ENCODE assay signal across 8 cellular contexts in genomic region chr12:8078400-8078799, GRCh38. TPM values are rescaled to one million over a fixed set of nuclear protein-coding genes. Genes with fewer than 3 reads are reported as not detected.
A peak's percentile ranks its signal among the peaks of the same experiment; 100 is the strongest.
DNase-seq lines count a peak whose midpoint lies in the region; ATAC-seq, FAIRE-seq and TF ChIP-seq lines count a peak whose summit lies in the region.

No MANE protein-coding gene starts in this region.

- H3K4me3 Mint-ChIP-seq in T-helper 17 cell (no peak overlapping the region), brain (peak overlapping the region in 2 of 5 experiments; percentile 7 to 57)

- H3K36me3 Mint-ChIP-seq in T-helper 17 cell (ENCODE audit: low read depth) = peaks cover 4% of the 10 kb centered on the region
- H3K36me3 Mint-ChIP-seq in brain = no peaks in the 10 kb centered on the region

- peak overlapping the region; percentile 100 for H3K27ac Mint-ChIP-seq in T-helper 17 cell
- H3K27ac Mint-ChIP-seq in brain = peak overlapping the region in 2 of 5 experiments; percentile 30 to 60

- ATAC-seq in T-helper 17 cell (peak; percentile 18), HG03469 (IDR thresholded peaks at IDR 0.05; ENCODE audit: unreplicated experiment) (no peak)

- H3K4me1 Mint-ChIP-seq in T-helper 17 cell (peaks cover 29% of the 10 kb centered on the region), brain (peaks cover 39% of the 10 kb centered on the region)

- DNase-seq in D341Med (ENCODE audit: low spot score) = peak; percentile 60
- DNase-seq in LNCaP clone FGC (ENCODE audit: low read depth) = peak; percentile 10
- peak; percentile 24 to 50 (median 45) for DNase-seq in T-helper 17 cell
- DNase-seq in mucosa of gallbladder (ENCODE audit: low spot score) = peak; percentile 21
- peak; percentile 40 for DNase-seq in urothelium cell line (ENCODE audit: low spot score)
- DNase-seq in ureter (ENCODE audit: low spot score) = no peak

- no peaks in the 10 kb centered on the region for H3K9me3 ChIP-seq in T-helper 17 cell (ENCODE audit: control insufficient read depth, low read length, poor library complexity, severe bottlenecking)

- FAIRE-seq in urothelium cell line (lab: Jason Lieb, UNC) = no peak

- no peak overlapping the region for H3K4me3 ChIP-seq in LNCaP clone FGC (ENCODE audit: low read depth, low read length)

- H3K9me3 Mint-ChIP-seq in brain = peaks cover 0 to 2% (median 0%) of the 10 kb centered on the region in 5 experiments

- H3K27me3 Mint-ChIP-seq in T-helper 17 cell = no peaks in the 10 kb centered on the region
- H3K27me3 Mint-ChIP-seq in brain = peaks cover 12% of the 10 kb centered on the region

- TF ChIP-seq CTCF in LNCaP clone FGC (IDR thresholded peaks at IDR 0.05; ENCODE audit: control insufficient read depth, extremely low read depth, insufficient read depth) = peak; percentile 58
- TF ChIP-seq CTCF in brain (conservative IDR thresholded peaks at IDR 0.05) = peak; percentile 70 to 72

RNA-seq across cellular contexts. Expression of gene NECAP1, which starts 3.7 kb away (rescaled TPM):
- 10 to 100 TPM; 72.8 to 73.0 TPM for total RNA-seq in T-helper 17 cell
- 43.4 TPM for polyA plus RNA-seq in brain (ENCODE audit: insufficient read depth, low read depth, low replicate concordance)
- 32.9 TPM for total RNA-seq in mucosa of gallbladder
- 32.5 TPM for total RNA-seq in ureter

RNA-seq across cellular contexts. Expression of gene C3AR1, which starts 12.2 kb away (rescaled TPM):
- total RNA-seq in T-helper 17 cell (1 to 10 TPM; 3.1 to 3.9 TPM), mucosa of gallbladder (20.5 TPM), ureter (4.6 TPM)
- 4.1 TPM for polyA plus RNA-seq in brain (ENCODE audit: insufficient read depth, low read depth, low replicate concordance)

RNA-seq across cellular contexts. Expression of gene CLEC4A, which starts 45.0 kb away (rescaled TPM):
- total RNA-seq in T-helper 17 cell = 1 to 10 TPM; 1.4 to 2.7 TPM
- not detected for polyA plus RNA-seq in brain (ENCODE audit: insufficient read depth, low read depth, low replicate concordance)
- 1.6 TPM for total RNA-seq in mucosa of gallbladder
- 2.1 TPM for total RNA-seq in ureter

RNA-seq across cellular contexts. Expression of gene FOXJ2, which starts 45.9 kb away (rescaled TPM):
- total RNA-seq in T-helper 17 cell (10 to 100 TPM; 33.4 to 40.4 TPM), mucosa of gallbladder (23.7 TPM), ureter (21.1 TPM)
- polyA plus RNA-seq in brain (ENCODE audit: insufficient read depth, low read depth, low replicate concordance) = 23.0 TPM
